Comparison of ENCODE assay signal across 17 cellular contexts in the genomic region with DNA sequence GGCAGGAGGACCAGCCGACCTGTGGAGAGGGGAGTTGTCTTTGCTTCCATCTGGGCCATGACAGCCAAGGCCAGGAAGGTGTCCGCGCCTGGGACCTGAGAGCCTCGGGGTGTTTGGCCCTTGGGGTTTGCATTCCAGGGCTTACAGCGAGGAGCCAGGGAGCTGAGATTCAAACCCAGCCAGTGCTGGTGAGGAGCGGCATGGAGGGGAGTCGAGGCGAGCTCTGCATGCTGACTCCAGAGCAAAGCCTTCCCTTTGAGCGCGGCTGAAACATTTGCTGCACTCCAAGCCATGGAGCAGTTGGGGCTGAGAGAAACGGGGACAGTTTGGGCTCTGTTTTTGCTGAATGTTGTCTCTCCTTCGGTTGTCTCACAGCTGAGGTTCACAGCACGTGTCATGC.
"Had no signal": no experiment of that assay in that cellular context is flagged by ENCODE, and none has a peak within 500 bp of the region (broad histone marks: within the 10 kb centered on the region; RNA-seq: fewer than 3 reads in every experiment).

No MANE protein-coding gene starts in this region.

- H3K4me1 ChIP-seq: colonic mucosa, foreskin keratinocyte, right atrium auricular region, upper lobe of left lung had no signal

- H3K36me3 Mint-ChIP-seq: memory B cell; natural killer cell treated with Interleukin-12 subunit alpha and Interleukin-12 subunit beta and Interleukin-15 and Interleukin-18, amount 100 ng/mL, for 72 hours; stimulated activated effector memory CD8-positive, alpha-beta T cell treated with anti-CD3 and anti-CD28 coated beads, Interleukin-12 subunit alpha, Interleukin-12 subunit beta, amount 100 ng/mL, for 72 hours had no signal

- H3K4me2 ChIP-seq: hepatocyte, smooth muscle cell had no signal

- H3K27ac ChIP-seq: colonic mucosa, foreskin keratinocyte, hepatocyte, right atrium auricular region, tibial artery, upper lobe of left lung, vagina had no signal

- H3K9me3 ChIP-seq: colonic mucosa, right atrium auricular region, tibial artery, upper lobe of left lung, vagina had no signal

- ATAC-seq: foreskin keratinocyte; natural killer cell treated with Interleukin-12 subunit alpha and Interleukin-12 subunit beta and Interleukin-15 and Interleukin-18, amount 100 ng/mL, for 72 hours; stimulated activated effector memory CD8-positive, alpha-beta T cell treated with anti-CD3 and anti-CD28 coated beads, Interleukin-12 subunit alpha, Interleukin-12 subunit beta, amount 100 ng/mL, for 72 hours; stimulated activated naive CD8-positive, alpha-beta T cell treated with anti-CD3 and anti-CD28 coated beads, Interleukin-15, Interleukin-2, amounts not matched to agents 100 U/mL and 50 U/mL, for 24 hours had no signal

- H3K36me3 ChIP-seq: colonic mucosa, right atrium auricular region, tibial artery, upper lobe of left lung, vagina had no signal

- H3K4me1 Mint-ChIP-seq: memory B cell; stimulated activated effector memory CD8-positive, alpha-beta T cell treated with anti-CD3 and anti-CD28 coated beads, Interleukin-12 subunit alpha, Interleukin-12 subunit beta, amount 100 ng/mL, for 72 hours had no signal

- H3K4me3 Mint-ChIP-seq: memory B cell; natural killer cell treated with Interleukin-12 subunit alpha and Interleukin-12 subunit beta and Interleukin-15 and Interleukin-18, amount 100 ng/mL, for 72 hours; stimulated activated effector memory CD8-positive, alpha-beta T cell treated with anti-CD3 and anti-CD28 coated beads, Interleukin-12 subunit alpha, Interleukin-12 subunit beta, amount 100 ng/mL, for 72 hours had no signal

- DNase-seq: cerebellar nuclear complex; colonic mucosa; dermis blood vessel endothelial cell; erythroblast; foreskin keratinocyte; stimulated activated CD4-positive, alpha-beta T cell treated with anti-CD3 and anti-CD28 coated beads, Interleukin-4, amount 100 ng/mL, for 1 hour; stimulated activated CD8-positive, alpha-beta memory T cell treated with anti-CD3 and anti-CD28 coated beads, Interleukin-4, amount 100 ng/mL, for 48 hours; stimulated activated naive CD8-positive, alpha-beta T cell treated with anti-CD3 and anti-CD28 coated beads, Interleukin-15, Interleukin-2, amounts not matched to agents 100 U/mL and 50 U/mL, for 24 hours; upper lobe of left lung had no signal

- H2AFZ ChIP-seq: hepatocyte had no signal

- H3K27ac Mint-ChIP-seq: memory B cell; natural killer cell treated with Interleukin-12 subunit alpha and Interleukin-12 subunit beta and Interleukin-15 and Interleukin-18, amount 100 ng/mL, for 72 hours; stimulated activated effector memory CD8-positive, alpha-beta T cell treated with anti-CD3 and anti-CD28 coated beads, Interleukin-12 subunit alpha, Interleukin-12 subunit beta, amount 100 ng/mL, for 72 hours had no signal

- H3K27me3 ChIP-seq: colonic mucosa, hepatocyte, upper lobe of left lung, vagina had no signal

- H3K79me2 ChIP-seq: hepatocyte had no signal

- H3K9me3 Mint-ChIP-seq: memory B cell; natural killer cell treated with Interleukin-12 subunit alpha and Interleukin-12 subunit beta and Interleukin-15 and Interleukin-18, amount 100 ng/mL, for 72 hours; stimulated activated effector memory CD8-positive, alpha-beta T cell treated with anti-CD3 and anti-CD28 coated beads, Interleukin-12 subunit alpha, Interleukin-12 subunit beta, amount 100 ng/mL, for 72 hours had no signal

- H3K4me3 ChIP-seq: colonic mucosa, hepatocyte, right atrium auricular region, smooth muscle cell, tibial artery, upper lobe of left lung, vagina had no signal
